Comparison of ENCODE assay signal across 4 cellular contexts in the genomic region with DNA sequence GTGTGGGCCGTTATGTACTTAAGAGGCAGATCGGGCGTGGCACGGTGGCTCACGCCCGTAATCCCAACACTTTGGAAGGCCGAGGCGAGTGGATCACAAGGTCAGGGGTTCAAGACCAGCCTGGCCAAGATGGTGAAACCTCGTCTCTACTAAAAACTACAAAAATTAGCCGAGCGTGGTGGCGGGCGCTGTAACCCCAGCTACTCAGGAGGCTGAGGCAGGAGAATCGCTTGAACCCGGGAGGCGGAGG. TPM values are rescaled to one million over a fixed set of nuclear protein-coding genes. Genes with fewer than 3 reads are reported as not detected.
A peak's percentile ranks its signal among the peaks of the same experiment; 100 is the strongest.
DNase-seq lines count a peak whose midpoint lies in the region; ATAC-seq and TF ChIP-seq lines count a peak whose summit lies in the region.
"Not testable (repeated sequence)": the region's sequence is repeated elsewhere in the genome, so short reads cannot be mapped to it uniquely, and the experiment has no call there.

No MANE protein-coding gene starts in this region.

- H3K4me3 Mint-ChIP-seq in chondrocyte (ENCODE audit: unreplicated experiment) = peak overlapping the region; percentile 85

- peak overlapping the region; percentile 70 for H3K4me3 ChIP-seq in PC-3 (ENCODE audit: low read length)
- H3K4me3 ChIP-seq in mesodermal cell (ENCODE audit: extremely low read depth, insufficient read depth, low read length, poor library complexity, severe bottlenecking) = peak overlapping the region; percentile 51
- peak overlapping the region; percentile 52 for H3K4me3 ChIP-seq in upper lobe of right lung

- intact Hi-C loops in PC-3 (cut with micrococcal nuclease) = loop anchor here (2.0 to 5.0 kb wide), 2 partner anchors 17 to 33 kb away; no protein-coding TSS in a partner anchor
- intact Hi-C loops in upper lobe of right lung (cut with DNase I) = not testable (repeated sequence)

- H3K9me2 ChIP-seq in PC-3 (replicated peaks; ENCODE audit: low read length) = not testable (repeated sequence)

- H3K9me3 ChIP-seq in PC-3 (ENCODE audit: low read length); mesodermal cell (ENCODE audit: control insufficient read depth, low read length); upper lobe of right lung: not testable (repeated sequence)

- TF ChIP-seq CTCF in PC-3 (conservative IDR thresholded peaks at IDR 0.05; ENCODE audit: low read depth, low read length); chondrocyte (IDR thresholded peaks at IDR 0.05); upper lobe of right lung (IDR thresholded peaks at IDR 0.05): not testable (repeated sequence)

- H3K9me3 Mint-ChIP-seq in chondrocyte (ENCODE audit: low read depth) = not testable (repeated sequence)

- not testable (repeated sequence) for BruUV-seq in PC-3 (replicated peaks; lab: Mats Ljungman, UMichigan)

- not testable (repeated sequence) for DNase-seq in PC-3; chondrocyte (ENCODE audit: low spot score); upper lobe of right lung

- H3F3A ChIP-seq in PC-3 (ENCODE audit: low read length, unreplicated experiment) = not testable (repeated sequence)

- H3K4me2 ChIP-seq in PC-3 (ENCODE audit: low read length) = peak overlapping the region; percentile 91

- ATAC-seq in PC-3, upper lobe of right lung: not testable (repeated sequence)

- not testable (repeated sequence) for H3K79me2 ChIP-seq in PC-3 (ENCODE audit: low read length)

- CTCF ChIA-PET in PC-3 (lab: Charles Lee) = interaction anchor here (0.6 to 2.7 kb wide), 7 partner anchors 14 to 519 kb away, joined by 3 to 25 read pairs (median 8); a partner anchor contains a TSS

- peaks cover 27% of the 10 kb centered on the region for H3K4me1 ChIP-seq in PC-3 (ENCODE audit: insufficient read depth, low read length)
- H3K4me1 ChIP-seq in mesodermal cell (ENCODE audit: control insufficient read depth, insufficient read depth, low read length, poor library complexity, severe bottlenecking) = peaks cover 22% of the 10 kb centered on the region
- not testable (repeated sequence) for H3K4me1 ChIP-seq in upper lobe of right lung

- H3K27ac ChIP-seq in PC-3 (ENCODE audit: low read length) (peak overlapping the region; percentile 75), mesodermal cell (ENCODE audit: low read depth, low read length, severe bottlenecking) (peak overlapping the region; percentile 95), upper lobe of right lung (peak overlapping the region; percentile 88)

- POLR2A ChIA-PET in PC-3 (lab: Charles Lee; ENCODE audit: unreplicated experiment) = interaction anchor here (0.5 to 2.1 kb wide), 5 partner anchors 12 to 129 kb away, joined by 3 to 8 read pairs (median 5); a partner anchor contains a TSS

- H2AFZ ChIP-seq in PC-3 (ENCODE audit: low read length) = peak overlapping the region; percentile 96

- H3K27ac Mint-ChIP-seq in chondrocyte (ENCODE audit: unreplicated experiment) = peak overlapping the region; percentile 98

- not testable (repeated sequence) for H3K36me3 ChIP-seq in PC-3 (ENCODE audit: low read depth, low read length); upper lobe of right lung
- peaks cover 27% of the 10 kb centered on the region for H3K36me3 ChIP-seq in mesodermal cell (ENCODE audit: control insufficient read depth, insufficient read depth, low read length)

- H3K27me3 Mint-ChIP-seq in chondrocyte (ENCODE audit: low read depth) = not testable (repeated sequence)

- WGBS in mesodermal cell (ENCODE audit: insufficient coverage in 2 of 2), 2 experiments = 1 to 5% methylated on average over 8 to 16 of the region's 16 CpGs

- H4K20me1 ChIP-seq in PC-3 (ENCODE audit: low read length) = not testable (repeated sequence)

- peak overlapping the region; percentile 55 for H3K9ac ChIP-seq in PC-3 (ENCODE audit: low read length)

- H3K36me3 Mint-ChIP-seq in chondrocyte (ENCODE audit: low read depth) = peaks cover 13% of the 10 kb centered on the region

- not testable (repeated sequence) for H3K27me3 ChIP-seq in PC-3 (ENCODE audit: low read length); upper lobe of right lung

- H3K4me1 Mint-ChIP-seq in chondrocyte (ENCODE audit: low read depth) = peaks cover 40% of the 10 kb centered on the region

RNA-seq across cellular contexts. Expression of a gene that starts 13.8 kb away (rescaled TPM):
- total RNA-seq in PC-3 (2014; rRNA removed) (12.0 and 13.0 TPM in 2 replicates), chondrocyte (112 to 127 TPM (median 118 TPM) in 3 replicates), upper lobe of right lung (24.9 TPM)
- polyA plus RNA-seq in mesodermal cell (2013, experiment 1 of 2) = 67.3 TPM
- 66.0 TPM for polyA plus RNA-seq in mesodermal cell (2013, experiment 2 of 2)

RNA-seq across cellular contexts. Expression of a gene that starts 14.6 kb away (rescaled TPM):
- total RNA-seq in PC-3 (2014; rRNA removed) = 141 and 152 TPM in 2 replicates
- total RNA-seq in chondrocyte = 28.2 to 49.1 TPM (median 29.8 TPM) in 3 replicates
- 56.6 TPM for polyA plus RNA-seq in mesodermal cell (2013, experiment 1 of 2)
- polyA plus RNA-seq in mesodermal cell (2013, experiment 2 of 2) = 41.7 TPM
- 28.4 TPM for total RNA-seq in upper lobe of right lung

RNA-seq across cellular contexts. Expression of a gene that starts 20.3 kb away (rescaled TPM):
- total RNA-seq in PC-3 (2014; rRNA removed) = 4.1 and 5.4 TPM in 2 replicates
- total RNA-seq in chondrocyte = 9.6 to 10.7 TPM (median 9.7 TPM) in 3 replicates
- 9.1 TPM for polyA plus RNA-seq in mesodermal cell (2013, experiment 1 of 2)
- 6.5 TPM for polyA plus RNA-seq in mesodermal cell (2013, experiment 2 of 2)
- total RNA-seq in upper lobe of right lung = 0.43 TPM

RNA-seq across cellular contexts. Expression of a gene that starts 20.8 kb away (rescaled TPM):
- total RNA-seq in PC-3 (2014; rRNA removed) = 241 and 257 TPM in 2 replicates
- total RNA-seq in chondrocyte = 159 to 202 TPM (median 174 TPM) in 3 replicates
- 226 TPM for polyA plus RNA-seq in mesodermal cell (2013, experiment 1 of 2)
- polyA plus RNA-seq in mesodermal cell (2013, experiment 2 of 2) = 191 TPM
- 130 TPM for total RNA-seq in upper lobe of right lung

RNA-seq across cellular contexts. Expression of a gene that starts 53.6 kb away (rescaled TPM):
- total RNA-seq in PC-3 (2014; rRNA removed) (53.6 and 74.3 TPM in 2 replicates), chondrocyte (41.3 to 73.3 TPM (median 48.9 TPM) in 3 replicates), upper lobe of right lung (71.1 TPM)
- polyA plus RNA-seq in mesodermal cell (2013, experiment 1 of 2) = 83.5 TPM
- polyA plus RNA-seq in mesodermal cell (2013, experiment 2 of 2) = 71.8 TPM
